Comparison of ENCODE assay signal across 7 cellular contexts in the genomic region with DNA sequence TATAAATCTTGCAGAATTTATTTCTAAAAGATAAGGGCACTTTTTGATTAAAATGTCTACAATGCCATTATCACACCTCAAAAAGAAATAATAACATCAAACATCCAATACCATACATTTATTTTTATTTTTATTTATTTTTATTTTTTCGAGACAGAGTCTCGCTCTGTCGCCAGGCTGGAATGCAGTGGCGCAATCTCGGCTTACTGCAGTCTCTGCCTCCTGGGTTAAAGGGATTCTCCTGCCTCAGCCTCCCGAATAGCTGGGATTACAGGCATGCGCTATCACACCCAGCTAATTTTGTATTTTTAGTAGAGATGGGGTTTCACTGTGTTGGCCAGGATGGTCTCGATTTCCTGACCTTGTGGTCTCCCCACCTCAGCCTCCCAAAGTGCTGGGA.
DNase-seq lines count a peak whose midpoint lies in the region; ATAC-seq, FAIRE-seq and TF ChIP-seq lines count a peak whose summit lies in the region.
"Not testable (repeated sequence)": the region's sequence is repeated elsewhere in the genome, so short reads cannot be mapped to it uniquely, and the experiment has no call there.

No MANE protein-coding gene starts in this region.

- TF ChIP-seq EP300 in HepG2 (IDR thresholded peaks at IDR 0.05; ENCODE audit: low read depth in 2 of 2, low read length in 2 of 2); HepG2 (CRISPR knock-in tag; IDR thresholded peaks at IDR 0.05; ENCODE audit: borderline replicate concordance): not testable (repeated sequence)

- not testable (repeated sequence) for H2BK20ac ChIP-seq in IMR-90 (ENCODE audit: low read depth, low read length)

- intact Hi-C loops in IMR-90 (cut with micrococcal nuclease); Panc1 (cut with micrococcal nuclease; ENCODE audit: unreplicated experiment); HepG2 (cut with micrococcal nuclease; ENCODE audit: unreplicated experiment): not testable (repeated sequence)

- H3K27ac Mint-ChIP-seq in astrocyte (ENCODE audit: unreplicated experiment): peak overlapping the region; percentile 91

- not testable (repeated sequence) for TF ChIP-seq CTCF in IMR-90 (conservative IDR thresholded peaks at IDR 0.05; ENCODE audit: low read depth, low read length); Panc1 (IDR thresholded peaks at IDR 0.05); astrocyte (IDR thresholded peaks at IDR 0.05; ENCODE audit: insufficient read depth, low read depth, low read length); HepG2 (CRISPR knock-in tag; IDR thresholded peaks at IDR 0.05); osteoblast (IDR thresholded peaks at IDR 0.05; ENCODE audit: extremely low read depth, low read depth, low read length)

- H2BK120ac ChIP-seq in IMR-90 (ENCODE audit: low read depth, low read length): not testable (repeated sequence)

- not testable (repeated sequence) for H3K27me3 ChIP-seq in IMR-90 (ENCODE audit: control insufficient read depth, insufficient read depth, low read length); Panc1 (ENCODE audit: control insufficient read depth, insufficient read depth, low read length); astrocyte (ENCODE audit: insufficient read depth, low read length); HepG2 (ENCODE audit: control insufficient read depth in 1 of 2, insufficient read depth in 2 of 2, low read length in 2 of 2); osteoblast (ENCODE audit: insufficient read depth, low read length); subcutaneous abdominal adipose tissue (ENCODE audit: control insufficient read depth in 5 of 5, insufficient read depth in 4 of 5, low read length in 5 of 5)

- FAIRE-seq in astrocyte (lab: Jason Lieb, UNC); HepG2 (lab: Jason Lieb, UNC): not testable (repeated sequence)

- peaks cover 21% of the 10 kb centered on the region for H3K36me3 ChIP-seq in IMR-90 (ENCODE audit: control insufficient read depth, insufficient read depth, low read length)
- H3K36me3 ChIP-seq in Panc1 (ENCODE audit: control insufficient read depth, insufficient read depth, low read length): peaks cover 37% of the 10 kb centered on the region
- not testable (repeated sequence) for H3K36me3 ChIP-seq in astrocyte (ENCODE audit: insufficient read depth, low read length)
- peaks cover 22 to 41% of the 10 kb centered on the region in 2 experiments for H3K36me3 ChIP-seq in HepG2 (replicated peaks in 1 of 2; ENCODE audit: control insufficient read depth in 1 of 2, insufficient read depth in 2 of 2, low read length in 2 of 2)
- H3K36me3 ChIP-seq in osteoblast (ENCODE audit: insufficient read depth, low read length): peaks cover 24% of the 10 kb centered on the region
- H3K36me3 ChIP-seq in subcutaneous abdominal adipose tissue (ENCODE audit: control insufficient read depth in 5 of 5, insufficient read depth in 5 of 5, low read length in 5 of 5): peaks cover 0 to 26% (median 19%) of the 10 kb centered on the region in 5 donors

- not testable (repeated sequence) for H3K23ac ChIP-seq in IMR-90 (ENCODE audit: low read depth, low read length)

- dilution Hi-C loops in IMR-90 (cut with HindIII; ENCODE audit: low sequenced_read_pairs, unreplicated experiment): not testable (repeated sequence)

- H3K56ac ChIP-seq in IMR-90 (ENCODE audit: extremely low read depth, insufficient read depth, low read length): not testable (repeated sequence)

- 0 out of 2 replicates have a peak overlapping the region, but pooled peaks have one; percentile 36 for H3K4ac ChIP-seq in IMR-90 (ENCODE audit: low read depth, low read length)

- H3K4me3 ChIP-seq in IMR-90 (ENCODE audit: insufficient read depth, low read depth, low read length); Panc1 (ENCODE audit: low read depth in 2 of 2, low read length in 2 of 2); astrocyte (ENCODE audit: insufficient read depth, low read depth, low read length); HepG2 (replicated peaks in 1 of 3; ENCODE audit: insufficient read depth in 1 of 3, low read depth in 2 of 3, low read length in 3 of 3); osteoblast (ENCODE audit: insufficient read depth, low read length); subcutaneous abdominal adipose tissue (ENCODE audit: low read depth in 1 of 5, low read length in 5 of 5): not testable (repeated sequence)

- not testable (repeated sequence) for H2AK5ac ChIP-seq in IMR-90 (ENCODE audit: low read depth, low read length)

- CTCF ChIA-PET in IMR-90 (lab: Yijun Ruan, JAX); Panc1 (lab: Charles Lee); HepG2 (lab: Yijun Ruan, JAX; ENCODE audit: low intra/inter-chr PET ratio, low total read pairs): not testable (repeated sequence)

- ATAC-seq in IMR-90 (ENCODE audit: low read depth); Panc1; HepG2: not testable (repeated sequence)

- H3K9ac ChIP-seq in IMR-90 (ENCODE audit: low read depth, low read length); astrocyte (ENCODE audit: low read length); HepG2 (ENCODE audit: insufficient read depth, low read depth, low read length): not testable (repeated sequence)
- H3K9ac ChIP-seq in subcutaneous abdominal adipose tissue (ENCODE audit: low read length in 5 of 5): peak overlapping the region in 1 of 5 donors; percentile 38

- peaks cover 34% of the 10 kb centered on the region for H3K9me1 ChIP-seq in IMR-90 (ENCODE audit: insufficient read depth, low read length)

- in situ Hi-C loops in IMR-90 (cut with MboI; ENCODE audit: low sequenced_read_pairs); Panc1 (cut with HindIII; ENCODE audit: low pct_unique_long_range_greater_than_20kb, low sequenced_read_pairs); HepG2 (cut with HindIII; ENCODE audit: extremely low pct_ligation_motif_present, low pct_unique_long_range_greater_than_20kb): not testable (repeated sequence)

- H2AK9ac ChIP-seq in IMR-90 (replicated peaks; ENCODE audit: low read depth, low read length, poor library complexity): not testable (repeated sequence)

- WGBS in IMR-90 (ENCODE audit: extremely low coverage in 2 of 2, insufficient read length in 1 of 2), 2 experiments: no CpG with 5 or more reads among the region's 8 CpGs
- WGBS in HepG2 (ENCODE audit: low lambda C conversion rate): 86% methylated on average over 8 of the region's 8 CpGs

- H3K9me3 ChIP-seq in IMR-90 (ENCODE audit: control insufficient read depth, insufficient read depth, low read length); Panc1 (ENCODE audit: control insufficient read depth, insufficient read depth, low read depth, low read length); astrocyte (ENCODE audit: insufficient read depth, low read depth, low read length); HepG2 (ENCODE audit: low read length); osteoblast (ENCODE audit: low read depth, low read length); subcutaneous abdominal adipose tissue (ENCODE audit: control insufficient read depth in 5 of 5, low read length in 5 of 5): not testable (repeated sequence)

- DNase-seq in EH (ENCODE audit: low read depth): peak; percentile 48
- DNase-seq in IMR-90; Panc1 (ENCODE audit: low read depth, low spot score); astrocyte (ENCODE audit: low read depth); HepG2 (ENCODE audit: low spot score); osteoblast (ENCODE audit: insufficient read length, low spot score, missing footprints): not testable (repeated sequence)

- H3K4me1 Mint-ChIP-seq in astrocyte (ENCODE audit: low read depth, unreplicated experiment): peaks cover 63% of the 10 kb centered on the region

- not testable (repeated sequence) for H4K91ac ChIP-seq in IMR-90 (ENCODE audit: insufficient read depth, low read depth, low read length)

- peaks cover 13% of the 10 kb centered on the region for H3K36me3 Mint-ChIP-seq in astrocyte (ENCODE audit: low read depth, unreplicated experiment)

- H4K8ac ChIP-seq in IMR-90 (ENCODE audit: low read depth in 2 of 2, low read length in 2 of 2): not testable (repeated sequence)

- not testable (repeated sequence) for H3K4me2 ChIP-seq in IMR-90 (ENCODE audit: low read depth, low read length); astrocyte (ENCODE audit: low read length); HepG2 (ENCODE audit: low read depth, low read length); osteoblast (ENCODE audit: insufficient read depth, low read length)

- H3K4me3 Mint-ChIP-seq in astrocyte (ENCODE audit: unreplicated experiment): not testable (repeated sequence)

- not testable (repeated sequence) for H3K14ac ChIP-seq in IMR-90 (replicated peaks; ENCODE audit: low read depth, low read length)

- H4K20me1 ChIP-seq in IMR-90 (ENCODE audit: insufficient read depth, low read length): peaks cover 47% of the 10 kb centered on the region
- peaks cover 39% of the 10 kb centered on the region for H4K20me1 ChIP-seq in astrocyte (ENCODE audit: insufficient read depth, low read length)
- peaks cover 48% of the 10 kb centered on the region for H4K20me1 ChIP-seq in HepG2 (ENCODE audit: insufficient read depth, low read length)
- peaks cover 30% of the 10 kb centered on the region for H4K20me1 ChIP-seq in osteoblast (ENCODE audit: insufficient read depth, low read length)

- H2AFZ ChIP-seq in IMR-90 (replicated peaks; ENCODE audit: low read length, poor library complexity); astrocyte (ENCODE audit: low read depth, low read length); HepG2 (ENCODE audit: low read length); osteoblast (ENCODE audit: low read length): not testable (repeated sequence)

- H4K5ac ChIP-seq in IMR-90 (ENCODE audit: low read depth, low read length): not testable (repeated sequence)

- not testable (repeated sequence) for BruUV-seq in IMR-90 (replicated peaks; lab: Mats Ljungman, UMichigan); Panc1 (replicated peaks; lab: Mats Ljungman, UMichigan); HepG2 (replicated peaks; lab: Mats Ljungman, UMichigan)

- not testable (repeated sequence) for TF ChIP-seq POLR2A in IMR-90 (IDR thresholded peaks at IDR 0.05; ENCODE audit: low read depth, low read length); HepG2 (IDR thresholded peaks at IDR 0.05; ENCODE audit: insufficient read depth in 1 of 2, low read depth in 2 of 2, low read length in 2 of 2)

- not testable (repeated sequence) for H3K9me3 Mint-ChIP-seq in astrocyte (ENCODE audit: unreplicated experiment)

- not testable (repeated sequence) for H2BK5ac ChIP-seq in IMR-90 (ENCODE audit: low read depth, low read length, poor library complexity, severe bottlenecking)

- not testable (repeated sequence) for H3K27ac ChIP-seq in IMR-90 (ENCODE audit: insufficient read depth, low read length); astrocyte (ENCODE audit: low read depth, low read length); HepG2 (ENCODE audit: extremely low read length, insufficient read depth, low read length)
- H3K27ac ChIP-seq in Panc1 (ENCODE audit: low read length) (peak overlapping the region; percentile 44), osteoblast (ENCODE audit: low read depth, low read length) (peak overlapping the region; percentile 86), subcutaneous abdominal adipose tissue (ENCODE audit: low read depth, low read length) (peak overlapping the region; percentile 77)

- TF ChIP-seq RAD21 in IMR-90 (IDR thresholded peaks at IDR 0.05; ENCODE audit: low read length); HepG2 (CRISPR knock-in tag; IDR thresholded peaks at IDR 0.05): not testable (repeated sequence)

- H3K18ac ChIP-seq in IMR-90 (ENCODE audit: low read depth, low read length): not testable (repeated sequence)

- H2BK15ac ChIP-seq in IMR-90 (ENCODE audit: low read depth, low read length): not testable (repeated sequence)

- H3K79me1 ChIP-seq in IMR-90 (ENCODE audit: low read depth in 1 of 2, low read length in 2 of 2): peaks cover 39 to 73% of the 10 kb centered on the region in 2 experiments

- H3K4me1 ChIP-seq in IMR-90 (ENCODE audit: control insufficient read depth, insufficient read depth, low read length); astrocyte (ENCODE audit: insufficient read depth, low read length): not testable (repeated sequence)
- peaks cover 82% of the 10 kb centered on the region for H3K4me1 ChIP-seq in Panc1 (ENCODE audit: control insufficient read depth, insufficient read depth, low read length)
- peaks cover 31% of the 10 kb centered on the region for H3K4me1 ChIP-seq in HepG2 (ENCODE audit: insufficient read depth, low read length)
- peaks cover 26% of the 10 kb centered on the region for H3K4me1 ChIP-seq in osteoblast (ENCODE audit: insufficient read depth, low read length)
- H3K4me1 ChIP-seq in subcutaneous abdominal adipose tissue (ENCODE audit: control insufficient read depth in 5 of 5, insufficient read depth in 5 of 5, low read length in 5 of 5): peaks cover 0 to 54% (median 45%) of the 10 kb centered on the region in 5 donors

- not testable (repeated sequence) for H3K27me3 Mint-ChIP-seq in astrocyte (ENCODE audit: low read depth, unreplicated experiment)

- POLR2A ChIA-PET in IMR-90 (lab: Charles Lee; ENCODE audit: unreplicated experiment); Panc1 (lab: Charles Lee); HepG2 (lab: Yijun Ruan, JAX): not testable (repeated sequence)

- H3K79me2 ChIP-seq in astrocyte (ENCODE audit: insufficient read depth, low read length): peaks cover 37% of the 10 kb centered on the region
- peaks cover 46% of the 10 kb centered on the region for H3K79me2 ChIP-seq in HepG2 (ENCODE audit: insufficient read depth, low read length)
- peaks cover 41% of the 10 kb centered on the region for H3K79me2 ChIP-seq in osteoblast (ENCODE audit: insufficient read depth, low read length)
